24 cellular contexts compared by ENCODE assay signal in genomic region chrX:139198936-139199335, GRCh38.
"Had no signal": no experiment of that assay in that cellular context is flagged by ENCODE, and none has a peak within 500 bp of the region (broad histone marks: within the 10 kb centered on the region; RNA-seq: fewer than 3 reads in every experiment).

No MANE protein-coding gene starts in this region.

- ATAC-seq: naive thymus-derived CD4-positive, alpha-beta T cell; natural killer cell; pancreas; right cardiac atrium; right lobe of liver; stimulated activated effector memory CD8-positive, alpha-beta T cell treated with anti-CD3 and anti-CD28 coated beads, Interleukin-12 subunit alpha, Interleukin-12 subunit beta, amount 100 ng/mL, for 72 hours; stimulated activated naive B cell treated with anti-CD40 and anti-IgM and Interleukin-4, amounts not matched to agents 10 μg/mL and 1 μg/mL and 100 μg/mL, for 72 hours had no signal

- H3K27me3 ChIP-seq: pancreas, right lobe of liver, thyroid gland, uterus had no signal

- DNase-seq: naive thymus-derived CD4-positive, alpha-beta T cell; natural killer cell; nucleus accumbens; pancreas; right cardiac atrium; right lobe of liver; sigmoid colon; small intestine; stimulated activated CD4-positive, alpha-beta T cell treated with anti-CD3 and anti-CD28 coated beads, Interleukin-15, amount 100 ng/mL, for 24 hours; stimulated activated CD4-positive, alpha-beta T cell treated with anti-CD3 and anti-CD28 coated beads, Interleukin-2, amount 100 ng/mL, for 24 hours; stimulated activated CD4-positive, alpha-beta T cell treated with anti-CD3 and anti-CD28 coated beads, Interleukin-2, amount 100 ng/mL, for 48 hours; stimulated activated CD4-positive, alpha-beta T cell treated with anti-CD3 and anti-CD28 coated beads, Interleukin-4, amount 100 ng/mL, for 24 hours; stimulated activated naive B cell treated with anti-CD40 and anti-IgM and Interleukin-4, amounts not matched to agents 10 μg/mL and 1 μg/mL and 100 μg/mL, for 72 hours; stimulated activated naive CD4-positive, alpha-beta T cell treated with Interleukin-2 at 50 U/mL for 16 hours; stomach; thyroid gland; trophoblast cell; upper lobe of left lung; uterus had no signal

- H3K36me3 ChIP-seq: neutrophil, pancreas, prostate gland, right lobe of liver, sigmoid colon, stomach, thoracic aorta, thyroid gland, tibial nerve, upper lobe of left lung, uterus had no signal

- FAIRE-seq: pancreas, small intestine had no signal

- H3K9me3 ChIP-seq: neutrophil, pancreas, prostate gland, right lobe of liver, sigmoid colon, stomach, thoracic aorta, thyroid gland, tibial nerve, upper lobe of left lung, uterus had no signal

- H3K27ac ChIP-seq: neutrophil, pancreas, right lobe of liver, sigmoid colon, stomach, thoracic aorta, thyroid gland, tibial nerve, upper lobe of left lung, uterus had no signal

- H3K4me3 ChIP-seq: pancreas, prostate gland, right lobe of liver, sigmoid colon, stomach, thoracic aorta, thyroid gland, tibial nerve, upper lobe of left lung, uterus had no signal

- H3K4me1 ChIP-seq: pancreas, prostate gland, right lobe of liver, thyroid gland, uterus had no signal
